Comparison of ENCODE assay signal across 26 cellular contexts in genomic region chr11:64905516-64906313, GRCh38. TPM values are rescaled to one million over a fixed set of nuclear protein-coding genes. Genes with fewer than 3 reads are reported as not detected.
"Had no signal": no experiment of that assay in that cellular context is flagged by ENCODE, and none has a peak within 500 bp of the region (broad histone marks: within the 10 kb centered on the region; RNA-seq: fewer than 3 reads in every experiment).

No MANE protein-coding gene starts in this region.

- H3K27me3 ChIP-seq: esophagus muscularis mucosa, gastrocnemius medialis, heart right ventricle, neutrophil, tibial artery, upper lobe of left lung, uterus had no signal

- H3K9me3 Mint-ChIP-seq: naive thymus-derived CD4-positive, alpha-beta T cell; nephron progenitor cell had no signal

- H3K27me3 Mint-ChIP-seq: naive thymus-derived CD4-positive, alpha-beta T cell had no signal

- H3K27ac ChIP-seq: epithelial cell of prostate, esophagus muscularis mucosa, gastrocnemius medialis, heart right ventricle, neutrophil, tibial artery, upper lobe of left lung, uterus had no signal

- H3K4me1 ChIP-seq: esophagus muscularis mucosa, gastrocnemius medialis, heart right ventricle, tibial artery, upper lobe of left lung, uterus had no signal

- ATAC-seq: gastrocnemius medialis; left ventricle myocardium superior; naive thymus-derived CD4-positive, alpha-beta T cell; sciatic nerve had no signal

- H3K4me3 ChIP-seq: esophagus muscularis mucosa, gastrocnemius medialis, heart right ventricle, lung, tibial artery, upper lobe of left lung, uterus had no signal

- DNase-seq: effector memory CD4-positive, alpha-beta T cell; gastrocnemius medialis; heart right ventricle; hypothalamus; islet precursor cell; mesendoderm; naive thymus-derived CD4-positive, alpha-beta T cell; nephron progenitor cell; posterior cingulate gyrus; stimulated activated CD4-positive, alpha-beta T cell treated with anti-CD3 and anti-CD28 coated beads, Interleukin-2, amount 100 ng/mL, for 24 hours; stimulated activated CD4-positive, alpha-beta T cell treated with anti-CD3 and anti-CD28 coated beads, Interleukin-4, amount 100 ng/mL, for 4 hours; stimulated activated naive CD4-positive, alpha-beta T cell; tibial artery; upper lobe of left lung; uterus had no signal

- H3K9me3 ChIP-seq: esophagus muscularis mucosa, gastrocnemius medialis, heart right ventricle, tibial artery, upper lobe of left lung, uterus had no signal

- H3K27ac Mint-ChIP-seq: naive thymus-derived CD4-positive, alpha-beta T cell; nephron progenitor cell had no signal

- H3K4me3 Mint-ChIP-seq: naive thymus-derived CD4-positive, alpha-beta T cell; nephron progenitor cell had no signal

- H3K36me3 ChIP-seq: uterus had no signal

RNA-seq across cellular contexts. Expression of gene GPHA2, which starts 30.0 kb away (rescaled TPM):
- total RNA-seq: esophagus muscularis mucosa, fibroblast of villous mesenchyme, gastrocnemius medialis, heart right ventricle, left ventricle myocardium superior, lung, osteocyte, pulmonary artery endothelial cell, sciatic nerve, skeletal muscle tissue, temporal lobe, upper lobe of left lung, uterus had no signal
- polyA plus RNA-seq: heart right ventricle; naive thymus-derived CD4-positive, alpha-beta T cell had no signal
